In the genomic region with DNA sequence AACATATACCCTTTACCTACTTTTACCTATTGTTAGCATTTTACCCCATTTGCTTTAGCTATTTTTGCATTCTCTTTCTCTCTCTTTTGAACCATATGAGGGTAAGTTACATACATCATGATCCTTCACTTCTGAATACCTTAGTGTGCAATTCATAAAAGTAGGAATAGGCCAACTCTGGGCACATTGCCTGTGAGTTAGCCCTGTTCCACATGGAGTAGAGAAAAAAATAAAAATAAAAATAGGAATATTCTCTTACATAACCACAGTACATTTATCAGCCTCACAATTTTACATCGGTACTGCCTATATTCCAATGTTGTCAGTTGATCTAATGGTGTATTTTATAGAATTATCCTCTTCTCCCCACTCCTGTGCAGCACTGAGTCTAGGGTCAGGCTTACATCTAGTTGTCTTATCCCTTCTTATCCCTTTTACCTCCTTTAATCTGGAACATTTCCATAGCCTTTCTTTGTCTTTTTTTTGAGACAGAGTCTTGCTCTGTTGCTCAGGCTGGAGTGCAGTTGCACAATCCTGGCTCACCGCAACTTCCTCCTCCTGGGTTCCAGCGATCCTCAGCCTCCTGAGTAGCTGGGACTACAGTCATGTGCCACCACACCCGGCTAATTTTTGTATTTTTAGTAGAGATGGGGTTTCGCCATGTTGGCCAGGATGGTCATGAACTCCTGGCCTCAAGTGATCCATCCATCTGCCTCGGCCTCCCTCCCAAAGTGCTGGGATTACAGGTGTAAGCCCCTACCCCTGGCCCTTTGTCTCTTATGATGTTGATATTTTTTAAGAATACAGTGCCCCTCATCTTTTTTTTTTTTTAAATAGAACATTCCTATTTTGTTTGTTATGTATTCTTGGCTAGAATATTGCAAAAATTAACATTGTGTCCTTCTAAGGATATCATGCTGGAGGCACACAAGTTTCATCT, we compare ENCODE assay signal across 10 cellular contexts. TPM values are rescaled to one million over a fixed set of nuclear protein-coding genes. Genes with fewer than 3 reads are reported as not detected.
DNase-seq lines count a peak whose midpoint lies in the region; ATAC-seq and TF ChIP-seq lines count a peak whose summit lies in the region.
"Had no signal": no experiment of that assay in that cellular context is flagged by ENCODE, and none has a peak within 500 bp of the region (broad histone marks: within the 10 kb centered on the region; RNA-seq: fewer than 3 reads in every experiment).

No MANE protein-coding gene starts in this region.

- H2AK5ac ChIP-seq in neuronal stem cell (ENCODE audit: low read depth, low read length) = no peak overlapping the region

- no CpG with 5 or more reads among the region's 6 CpGs for WGBS in neuronal stem cell (ENCODE audit: extremely low coverage in 2 of 2, insufficient read length in 2 of 2, insufficient replicate concordance in 1 of 2), 2 donors

- no peak overlapping the region for H2BK5ac ChIP-seq in neuronal stem cell (ENCODE audit: low read length)

- H3K9me3 ChIP-seq in neuronal stem cell (replicated peaks in 1 of 2; ENCODE audit: control insufficient read depth in 2 of 2, insufficient read depth in 1 of 2, low read depth in 1 of 2, low read length in 2 of 2) = no peaks in the 10 kb centered on the region

- no peak for TF ChIP-seq CTCF in mesothelial cell of epicardium (IDR thresholded peaks at IDR 0.05; ENCODE audit: unreplicated experiment)

- H3K9me3 Mint-ChIP-seq in mesothelial cell of epicardium = no peaks in the 10 kb centered on the region
- H3K9me3 Mint-ChIP-seq in activated T-helper 17 cell treated with anti-CD3 and anti-CD28 coated beads, Interleukin-2, amount 50 U/mL, for 72 hours = no peaks in the 10 kb centered on the region
- H3K9me3 Mint-ChIP-seq: activated T-cell treated with anti-CD3 and anti-CD28 coated beads, Interleukin-2, amount 50 U/mL, for 4 hours had no signal

- H2BK120ac ChIP-seq in neuronal stem cell (ENCODE audit: low read depth, low read length) = no peak overlapping the region

- H2BK12ac ChIP-seq in neuronal stem cell (ENCODE audit: low read length) = no peak overlapping the region

- H3K36me3 ChIP-seq in neuronal stem cell (replicated peaks in 1 of 2; ENCODE audit: control insufficient read depth in 2 of 2, insufficient read depth in 2 of 2, low read length in 2 of 2) = no peaks in the 10 kb centered on the region
- H3K36me3 ChIP-seq: SJCRH30 had no signal

- H3K4me1 Mint-ChIP-seq in mesothelial cell of epicardium = peaks cover 17% of the 10 kb centered on the region
- H3K4me1 Mint-ChIP-seq in activated T-helper 17 cell treated with anti-CD3 and anti-CD28 coated beads, Interleukin-2, amount 50 U/mL, for 72 hours = no peaks in the 10 kb centered on the region

- peak; percentile 47 for DNase-seq in NCI-H226
- no peak for DNase-seq in epithelial cell of prostate (ENCODE audit: low read depth, low spot score)
- no peak for DNase-seq in mesothelial cell of epicardium (ENCODE audit: low spot score in 2 of 2, unreplicated experiment in 2 of 2)
- DNase-seq in neuronal stem cell (ENCODE audit: low spot score) = no peak
- no peak for DNase-seq in GM03348 (ENCODE audit: low spot score)
- no peak for DNase-seq in DMS79 treated with DMSO at 0.1 percent for 48 hours (lab: John Stamatoyannopoulos, UW)
- DNase-seq: activated T-cell treated with anti-CD3 and anti-CD28 coated beads, Interleukin-2, amount 50 U/mL, for 4 hours; NCI-H1092; SJCRH30 had no signal

- H3K23ac ChIP-seq in neuronal stem cell (ENCODE audit: low read depth, low read length, poor library complexity) = no peak overlapping the region

- H4K91ac ChIP-seq in neuronal stem cell (ENCODE audit: low read depth, low read length, poor library complexity) = no peak overlapping the region

- no peak overlapping the region for H3K4me2 ChIP-seq in neuronal stem cell (ENCODE audit: insufficient read depth, low read length, poor library complexity, severe bottlenecking)

- peak overlapping the region; percentile 58 for H3K27ac Mint-ChIP-seq in mesothelial cell of epicardium
- no peak overlapping the region for H3K27ac Mint-ChIP-seq in activated T-helper 17 cell treated with anti-CD3 and anti-CD28 coated beads, Interleukin-2, amount 50 U/mL, for 72 hours

- H2AFZ ChIP-seq in neuronal stem cell (ENCODE audit: low read length) = no peak overlapping the region

- no peak overlapping the region for H3K4ac ChIP-seq in neuronal stem cell (ENCODE audit: low read length)

- no peaks in the 10 kb centered on the region for H3K4me1 ChIP-seq in neuronal stem cell (ENCODE audit: control insufficient read depth in 2 of 2, insufficient read depth in 1 of 2, low read depth in 1 of 2, low read length in 2 of 2)

- H3K4me3 ChIP-seq in neuronal stem cell (ENCODE audit: low read length in 2 of 2) = no peak overlapping the region
- H3K4me3 ChIP-seq: SJCRH30 had no signal

- no peak for ATAC-seq in activated T-helper 17 cell treated with anti-CD3 and anti-CD28 coated beads, Interleukin-2, amount 50 U/mL, for 72 hours (replicated peaks)
- ATAC-seq: activated T-cell treated with anti-CD3 and anti-CD28 coated beads, Interleukin-2, amount 50 U/mL, for 4 hours had no signal

- no peak overlapping the region for H3K9ac ChIP-seq in neuronal stem cell (ENCODE audit: low read depth, low read length, poor library complexity)

- H2BK15ac ChIP-seq in neuronal stem cell (ENCODE audit: low read length) = no peak overlapping the region

- peak overlapping the region; percentile 14 for H3K27ac ChIP-seq in epithelial cell of prostate
- H3K27ac ChIP-seq in neuronal stem cell (replicated peaks; ENCODE audit: low read length) = no peak overlapping the region
- H3K27ac ChIP-seq: SJCRH30 had no signal

- no peaks in the 10 kb centered on the region for H3K27me3 Mint-ChIP-seq in mesothelial cell of epicardium (ENCODE audit: low read depth)
- peaks cover 11% of the 10 kb centered on the region for H3K27me3 Mint-ChIP-seq in activated T-helper 17 cell treated with anti-CD3 and anti-CD28 coated beads, Interleukin-2, amount 50 U/mL, for 72 hours

- H3K79me1 ChIP-seq in neuronal stem cell (ENCODE audit: low read depth, low read length) = no peaks in the 10 kb centered on the region

- no peak overlapping the region for H3K14ac ChIP-seq in neuronal stem cell (ENCODE audit: low read length)

- peaks cover 0 to 15% (median 0%) of the 10 kb centered on the region in 3 experiments for H3K27me3 ChIP-seq in neuronal stem cell (ENCODE audit: control insufficient read depth in 3 of 3, insufficient read depth in 3 of 3, low read depth in 1 of 3, low read length in 3 of 3)
- H3K27me3 ChIP-seq: SJCRH30 had no signal

- no peak overlapping the region for H3K4me3 Mint-ChIP-seq in mesothelial cell of epicardium
- H3K4me3 Mint-ChIP-seq in activated T-helper 17 cell treated with anti-CD3 and anti-CD28 coated beads, Interleukin-2, amount 50 U/mL, for 72 hours = no peak overlapping the region
- H3K4me3 Mint-ChIP-seq: activated T-cell treated with anti-CD3 and anti-CD28 coated beads, Interleukin-2, amount 50 U/mL, for 4 hours had no signal

- no peak overlapping the region for H4K8ac ChIP-seq in neuronal stem cell (ENCODE audit: low read depth, low read length)

- no peak overlapping the region for H3K18ac ChIP-seq in neuronal stem cell (ENCODE audit: low read length)

- no peaks in the 10 kb centered on the region for H3K36me3 Mint-ChIP-seq in mesothelial cell of epicardium
- no peaks in the 10 kb centered on the region for H3K36me3 Mint-ChIP-seq in activated T-helper 17 cell treated with anti-CD3 and anti-CD28 coated beads, Interleukin-2, amount 50 U/mL, for 72 hours (ENCODE audit: low read depth)

RNA-seq across cellular contexts. Expression of a gene that starts 11.1 kb away (rescaled TPM):
- total RNA-seq in mesothelial cell of epicardium = 11.0 to 11.7 TPM (median 11.1 TPM) in 3 replicates
- total RNA-seq in activated T-helper 17 cell treated with anti-CD3 and anti-CD28 coated beads, Interleukin-2, amount 50 U/mL, for 72 hours = under 1 TPM; 0.29 to 0.76 TPM
- polyA plus RNA-seq in neuronal stem cell (2013, experiment 1 of 2) = 6.5 TPM
- 6.8 TPM for polyA plus RNA-seq in neuronal stem cell (2013, experiment 2 of 2)
